20 cellular contexts compared by ENCODE assay signal in the genomic region with DNA sequence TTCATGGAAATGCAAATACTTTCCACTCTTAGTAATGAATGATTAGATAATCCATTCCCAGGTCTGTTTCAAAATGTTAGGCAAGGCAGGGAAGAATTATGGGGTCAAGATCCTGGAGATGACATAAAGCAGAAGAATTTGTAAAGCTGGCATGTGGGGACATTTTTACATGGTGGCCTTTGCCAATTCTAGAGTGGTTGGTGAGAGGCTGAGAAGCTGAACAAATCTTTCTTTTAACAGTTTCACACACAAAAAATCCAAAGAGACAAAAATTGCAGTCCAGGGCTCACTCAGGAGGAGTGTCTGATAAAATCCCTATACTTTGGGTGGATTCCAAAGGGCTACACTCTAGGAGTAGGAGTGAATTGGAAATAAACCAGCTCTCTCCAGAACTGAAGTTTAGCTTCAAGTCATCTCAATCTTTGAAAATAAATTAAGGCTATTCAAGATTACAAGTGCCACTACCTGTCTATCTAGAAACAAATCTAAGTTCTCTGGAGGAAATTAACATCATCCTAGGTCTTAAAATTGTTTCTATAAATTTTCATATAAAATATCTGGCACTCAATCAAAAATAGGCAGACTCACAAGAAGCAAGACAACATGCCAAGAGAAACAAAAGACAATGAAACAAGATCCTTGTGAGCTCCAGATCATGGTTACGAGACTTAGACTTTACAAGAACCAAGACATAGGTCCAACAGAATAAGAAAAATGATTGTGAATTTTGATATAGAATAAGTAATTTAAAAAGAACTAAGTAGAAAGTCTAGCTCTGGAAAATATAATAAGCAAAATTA.
"Had no signal": no experiment of that assay in that cellular context is flagged by ENCODE, and none has a peak within 500 bp of the region (broad histone marks: within the 10 kb centered on the region; RNA-seq: fewer than 3 reads in every experiment).

No MANE protein-coding gene starts in this region.

- H3K9me3 ChIP-seq: gastrocnemius medialis, lower lobe of right lung, pancreas, stomach, thoracic aorta had no signal

- H3K4me2 ChIP-seq: neural progenitor cell had no signal

- H3K4me3 ChIP-seq: dorsolateral prefrontal cortex, gastrocnemius medialis, heart left ventricle, lower lobe of right lung, neural progenitor cell, pancreas, stomach, thoracic aorta had no signal

- H3K27me3 ChIP-seq: dorsolateral prefrontal cortex, gastrocnemius medialis, heart left ventricle, neural progenitor cell, pancreas, stomach had no signal

- H3K27ac ChIP-seq: dorsolateral prefrontal cortex, gastrocnemius medialis, heart left ventricle, lower lobe of right lung, neural progenitor cell, pancreas, stomach, thoracic aorta had no signal

- ATAC-seq: activated T-cell treated with anti-CD3 and anti-CD28 coated beads, Interleukin-2, amount 50 U/mL, for 72 hours; gastrocnemius medialis; heart left ventricle; lower lobe of right lung; pancreas had no signal

- H3K4me1 ChIP-seq: gastrocnemius medialis, heart left ventricle, pancreas had no signal

- H3K36me3 ChIP-seq: gastrocnemius medialis, heart left ventricle, lower lobe of right lung, neural progenitor cell, pancreas, stomach, thoracic aorta had no signal

- H2AFZ ChIP-seq: neural progenitor cell had no signal

- H3K9ac ChIP-seq: neural progenitor cell had no signal

- DNase-seq: activated CD4-positive, alpha-beta T cell treated with anti-CD3 and anti-CD28 coated beads, Interleukin-2, amount 10 ng/mL, durations not matched to agents 7 days and 5 days; activated CD8-positive, alpha-beta memory T cell treated with anti-CD3 and anti-CD28 coated beads, Interleukin-2, amount 50 U/mL, for 48 hours; activated gamma-delta T cell treated with Interleukin-2 at 50 U/mL for 16 hours; activated naive CD8-positive, alpha-beta T cell treated with anti-CD3 and anti-CD28 coated beads for 36 hours; activated T-cell treated with anti-CD3 and anti-CD28 coated beads, Interleukin-2, amount 50 U/mL, for 72 hours; amygdala; cerebellar nuclear complex; dorsolateral prefrontal cortex; gastrocnemius medialis; heart left ventricle; immature natural killer cell; left cardiac atrium; lower lobe of right lung; midbrain; pancreas; stimulated activated CD4-positive, alpha-beta T cell treated with anti-CD3 and anti-CD28 coated beads, Interleukin-12 subunit alpha, Interleukin-12 subunit beta, amount 100 ng/mL, for 4 hours; stimulated activated CD4-positive, alpha-beta T cell treated with anti-CD3 and anti-CD28 coated beads, Interleukin-2, amount 100 ng/mL, for 24 hours; stomach had no signal
